In genomic region chr3:141798455-141798854, GRCh38 we compare ENCODE assay signal across 12 cellular contexts. TPM values are rescaled to one million over a fixed set of nuclear protein-coding genes. Genes with fewer than 3 reads are reported as not detected.
DNase-seq lines count a peak whose midpoint lies in the region; ATAC-seq and TF ChIP-seq lines count a peak whose summit lies in the region.
"Had no signal": no experiment of that assay in that cellular context is flagged by ENCODE, and none has a peak within 500 bp of the region (broad histone marks: within the 10 kb centered on the region; RNA-seq: fewer than 3 reads in every experiment).

No MANE protein-coding gene starts in this region.

- no peaks in the 10 kb centered on the region for H3K27me3 Mint-ChIP-seq in activated T-cell treated with anti-CD3 and anti-CD28 coated beads, Interleukin-2, amount 50 U/mL, for 72 hours (ENCODE audit: low read depth)
- H3K27me3 Mint-ChIP-seq in effector memory CD8-positive, alpha-beta T cell: no peaks in the 10 kb centered on the region
- H3K27me3 Mint-ChIP-seq in naive thymus-derived CD4-positive, alpha-beta T cell: peaks cover 0 to 13% (median 0%) of the 10 kb centered on the region in 5 donors
- H3K27me3 Mint-ChIP-seq: naive B cell had no signal

- H3K4me1 ChIP-seq in naive thymus-derived CD4-positive, alpha-beta T cell (ENCODE audit: control insufficient read depth in 2 of 2, insufficient read depth in 2 of 2, low read length in 2 of 2): peaks cover 48 to 56% of the 10 kb centered on the region in 2 donors
- peaks cover 23 to 39% (median 31%) of the 10 kb centered on the region in 4 donors for H3K4me1 ChIP-seq in upper lobe of left lung
- H3K4me1 ChIP-seq: foreskin keratinocyte had no signal

- TF ChIP-seq EP300 in upper lobe of left lung (IDR thresholded peaks at IDR 0.05): no peak

- intact Hi-C loops in naive thymus-derived CD4-positive, alpha-beta T cell (cut with micrococcal nuclease): loop anchor here (5.0 to 10.0 kb wide), 4 partner anchors 229 to 799 kb away; partner anchors contain the start of gene PLS1 (in 1 of the 2)

- peaks cover 45% of the 10 kb centered on the region for H3K4me1 Mint-ChIP-seq in activated T-cell treated with anti-CD3 and anti-CD28 coated beads, Interleukin-2, amount 50 U/mL, for 72 hours (ENCODE audit: low read depth)
- H3K4me1 Mint-ChIP-seq in effector memory CD8-positive, alpha-beta T cell (ENCODE audit: low read depth in 2 of 2): peaks cover 47 to 54% of the 10 kb centered on the region in 2 donors
- H3K4me1 Mint-ChIP-seq in naive thymus-derived CD4-positive, alpha-beta T cell: peaks cover 45 to 65% (median 55%) of the 10 kb centered on the region in 7 donors

- no peaks in the 10 kb centered on the region for H3K36me3 ChIP-seq in naive thymus-derived CD4-positive, alpha-beta T cell (ENCODE audit: control insufficient read depth in 2 of 3, insufficient read depth in 3 of 3, low read length in 3 of 3)
- no peaks in the 10 kb centered on the region for H3K36me3 ChIP-seq in upper lobe of left lung

- no peak for DNase-seq in activated T-cell treated with anti-CD3 and anti-CD28 coated beads, Interleukin-2, amount 50 U/mL, for 72 hours
- DNase-seq in activated T-cell treated with anti-CD3 and anti-CD28 coated beads for 4 hours (no peak), upper lobe of left lung (no peak), NCI-H345 treated with DMSO at 0.1 percent for 48 hours (lab: John Stamatoyannopoulos, UW; ENCODE audit: unreplicated experiment) (no peak), germinal center (ENCODE audit: low spot score) (no peak)
- no peak for DNase-seq in effector memory CD8-positive, alpha-beta T cell
- DNase-seq in naive thymus-derived CD4-positive, alpha-beta T cell: no peak
- no peak for DNase-seq in activated naive CD4-positive, alpha-beta T cell treated with anti-CD3 and anti-CD28 coated beads, Interleukin-2, amount 50 U/mL, for 72 hours (ENCODE audit: low spot score in 2 of 2)
- DNase-seq: foreskin keratinocyte, naive B cell, NCI-H2029 treated with DMSO at 0.1 percent for 48 hours had no signal

- no peaks in the 10 kb centered on the region for H3K27me3 ChIP-seq in naive thymus-derived CD4-positive, alpha-beta T cell (ENCODE audit: control insufficient read depth in 2 of 2, insufficient read depth in 2 of 2, low read length in 2 of 2)
- no peaks in the 10 kb centered on the region for H3K27me3 ChIP-seq in upper lobe of left lung

- ATAC-seq in activated T-cell treated with anti-CD3 and anti-CD28 coated beads, Interleukin-2, amount 50 U/mL, for 72 hours (replicated peaks in 1 of 2): no peak
- no peak for ATAC-seq in effector memory CD8-positive, alpha-beta T cell (replicated peaks)
- no peak for ATAC-seq in naive thymus-derived CD4-positive, alpha-beta T cell
- no peak for ATAC-seq in upper lobe of left lung (ENCODE audit: low FRiP score in 2 of 2)
- ATAC-seq in activated naive CD4-positive, alpha-beta T cell treated with anti-CD3 and anti-CD28 coated beads, Interleukin-2, amount 50 U/mL, for 72 hours: no peak
- ATAC-seq: foreskin keratinocyte had no signal

- H3K4me3 Mint-ChIP-seq in activated T-cell treated with anti-CD3 and anti-CD28 coated beads, Interleukin-2, amount 50 U/mL, for 72 hours: peak overlapping the region; percentile 84 to 88
- H3K4me3 Mint-ChIP-seq in effector memory CD8-positive, alpha-beta T cell: peak overlapping the region; percentile 84 to 87
- peak overlapping the region in 9 of 10 donors; percentile 86 to 97 (median 89) for H3K4me3 Mint-ChIP-seq in naive thymus-derived CD4-positive, alpha-beta T cell

- TF ChIP-seq POLR2A in upper lobe of left lung (IDR thresholded peaks at IDR 0.05): no peak

- TF ChIP-seq CTCF in upper lobe of left lung (IDR thresholded peaks at IDR 0.05): no peak

- no peak overlapping the region for H3K27ac Mint-ChIP-seq in activated T-cell treated with anti-CD3 and anti-CD28 coated beads, Interleukin-2, amount 50 U/mL, for 72 hours
- H3K27ac Mint-ChIP-seq in effector memory CD8-positive, alpha-beta T cell: peak overlapping the region; percentile 91 to 97
- H3K27ac Mint-ChIP-seq in naive thymus-derived CD4-positive, alpha-beta T cell: peak overlapping the region in 8 of 9 donors; percentile 92 to 99 (median 98)
- H3K27ac Mint-ChIP-seq in activated naive CD4-positive, alpha-beta T cell treated with anti-CD3 and anti-CD28 coated beads, Interleukin-2, amount 50 U/mL, for 72 hours: no peak overlapping the region

- CTCF ChIA-PET in naive thymus-derived CD4-positive, alpha-beta T cell (lab: Charles Lee): interaction anchor here (1.2 to 1.4 kb wide), 2 partner anchors 43 to 77 kb away, joined by 3 to 5 read pairs; no protein-coding TSS in a partner anchor

- H3K27ac ChIP-seq in naive thymus-derived CD4-positive, alpha-beta T cell (ENCODE audit: low read depth, low read length): peak overlapping the region; percentile 79
- peak overlapping the region in 3 of 4 donors; percentile 79 to 82 (median 81) for H3K27ac ChIP-seq in upper lobe of left lung
- H3K27ac ChIP-seq: foreskin keratinocyte had no signal

- H3K4me3 ChIP-seq in naive thymus-derived CD4-positive, alpha-beta T cell (ENCODE audit: low read length): peak overlapping the region; percentile 68
- no peak overlapping the region for H3K4me3 ChIP-seq in upper lobe of left lung

- no peaks in the 10 kb centered on the region for H3K9me3 ChIP-seq in naive thymus-derived CD4-positive, alpha-beta T cell (ENCODE audit: control insufficient read depth in 2 of 3, low read length in 3 of 3)
- H3K9me3 ChIP-seq in upper lobe of left lung: no peaks in the 10 kb centered on the region

- POLR2A ChIA-PET in naive thymus-derived CD4-positive, alpha-beta T cell (lab: Charles Lee): interaction anchor here (1.3 to 4.8 kb wide), 4 partner anchors 60 to 311 kb away, joined by 3 to 44 read pairs (median 22); partner anchors contain the start of genes ATP1B3, RASA2 and RNF7

- no peaks in the 10 kb centered on the region for H3K36me3 Mint-ChIP-seq in activated T-cell treated with anti-CD3 and anti-CD28 coated beads, Interleukin-2, amount 50 U/mL, for 72 hours (ENCODE audit: insufficient read depth in 2 of 2)
- H3K36me3 Mint-ChIP-seq in effector memory CD8-positive, alpha-beta T cell (ENCODE audit: insufficient read depth): peaks cover 26% of the 10 kb centered on the region
- H3K36me3 Mint-ChIP-seq in naive thymus-derived CD4-positive, alpha-beta T cell: peaks cover 0 to 8% (median 0%) of the 10 kb centered on the region in 5 donors
- peaks cover 5 to 8% of the 10 kb centered on the region in 2 donors for H3K36me3 Mint-ChIP-seq in activated naive CD4-positive, alpha-beta T cell treated with anti-CD3 and anti-CD28 coated beads, Interleukin-2, amount 50 U/mL, for 72 hours
- H3K36me3 Mint-ChIP-seq: naive B cell had no signal

- WGBS in upper lobe of left lung, 2 donors: 50 to 62% methylated on average over 11 of the region's 11 CpGs

- no peaks in the 10 kb centered on the region for H3K9me3 Mint-ChIP-seq in activated T-cell treated with anti-CD3 and anti-CD28 coated beads, Interleukin-2, amount 50 U/mL, for 72 hours
- no peaks in the 10 kb centered on the region for H3K9me3 Mint-ChIP-seq in effector memory CD8-positive, alpha-beta T cell
- peaks cover 0 to 7% (median 1%) of the 10 kb centered on the region in 11 donors for H3K9me3 Mint-ChIP-seq in naive thymus-derived CD4-positive, alpha-beta T cell
- H3K9me3 Mint-ChIP-seq in activated naive CD4-positive, alpha-beta T cell treated with anti-CD3 and anti-CD28 coated beads, Interleukin-2, amount 50 U/mL, for 72 hours: peaks cover 0 to 8% of the 10 kb centered on the region in 2 donors

RNA-seq across cellular contexts. Expression of gene GRK7, which starts 35.2 kb away (rescaled TPM):
- not detected for total RNA-seq in activated T-cell treated with anti-CD3 and anti-CD28 coated beads, Interleukin-2, amount 50 U/mL, for 72 hours
- under 1 TPM; 0.13 to 0.27 (median 0.15) TPM for total RNA-seq in naive thymus-derived CD4-positive, alpha-beta T cell
- polyA plus RNA-seq in naive thymus-derived CD4-positive, alpha-beta T cell: not detected
- under 1 TPM in 1 of 6 donors, not detected in 5; 0.22 TPM for total RNA-seq in upper lobe of left lung
- total RNA-seq in activated naive CD4-positive, alpha-beta T cell treated with anti-CD3 and anti-CD28 coated beads, Interleukin-2, amount 50 U/mL, for 72 hours: not detected
- total RNA-seq: bronchial epithelial cell, foreskin keratinocyte had no signal
- polyA plus RNA-seq: foreskin keratinocyte had no signal

Comparison
In these comparisons a context has a peak if more than half of its experiments do, and no peak if none do; other contexts are left out.
1. H3K27ac Mint-ChIP-seq: peak in effector memory CD8-positive, alpha-beta T cell (2 of 2) and naive thymus-derived CD4-positive, alpha-beta T cell (8 of 9); none in activated T-cell treated with anti-CD3 and anti-CD28 coated beads, Interleukin-2, amount 50 U/mL, for 72 hours (single experiment) and activated naive CD4-positive, alpha-beta T cell treated with anti-CD3 and anti-CD28 coated beads, Interleukin-2, amount 50 U/mL, for 72 hours (0 of 2).
2. Peak in every context shown above with its lines, with median percentiles within 50 percentile points of each other: H3K4me3 Mint-ChIP-seq.